Comparison of ENCODE assay signal across 9 cellular contexts in genomic region chr2:208315081-208315788, GRCh38. TPM values are rescaled to one million over a fixed set of nuclear protein-coding genes. Genes with fewer than 3 reads are reported as not detected.
DNase-seq lines count a peak whose midpoint lies in the region; ATAC-seq and TF ChIP-seq lines count a peak whose summit lies in the region.
"Had no signal": no experiment of that assay in that cellular context is flagged by ENCODE, and none has a peak within 500 bp of the region (broad histone marks: within the 10 kb centered on the region; RNA-seq: fewer than 3 reads in every experiment).

No MANE protein-coding gene starts in this region.

- no peaks in the 10 kb centered on the region for H3K79me1 ChIP-seq in mesendoderm (ENCODE audit: low read length)

- TF ChIP-seq CTCF in GM12865 (IDR thresholded peaks at IDR 0.05; ENCODE audit: insufficient read depth, low read depth, low read length, missing control alignments) (no peak), gastroesophageal sphincter (IDR thresholded peaks at IDR 0.05) (no peak)

- H3K9me3 ChIP-seq in gastroesophageal sphincter = no peaks in the 10 kb centered on the region

- no peak overlapping the region for H3K9ac ChIP-seq in mesendoderm (ENCODE audit: low read length)

- no peaks in the 10 kb centered on the region for H3K79me2 ChIP-seq in mesendoderm (ENCODE audit: control insufficient read depth, insufficient read depth, low read length)

- no peak for TF ChIP-seq POLR2A in gastroesophageal sphincter (IDR thresholded peaks at IDR 0.05)

- no peak overlapping the region for H2BK15ac ChIP-seq in mesendoderm (replicated peaks; ENCODE audit: low read depth)

- peaks cover 0 to 45% of the 10 kb centered on the region in 2 donors for H3K36me3 ChIP-seq in gastroesophageal sphincter
- peaks cover 6% of the 10 kb centered on the region for H3K36me3 ChIP-seq in mesendoderm (ENCODE audit: control insufficient read depth, insufficient read depth, low read length)

- no peak overlapping the region for H3K4ac ChIP-seq in mesendoderm (ENCODE audit: low read depth, low read length)

- H2AK5ac ChIP-seq in mesendoderm (ENCODE audit: low read length) = no peak overlapping the region

- H2BK5ac ChIP-seq in mesendoderm (ENCODE audit: low read length) = no peak overlapping the region

- no peak overlapping the region for H3K18ac ChIP-seq in mesendoderm (ENCODE audit: low read length)

- WGBS in gastroesophageal sphincter (ENCODE audit: low coverage in 1 of 2), 2 donors = 69 to 74% methylated on average over 3 to 8 of the region's 8 CpGs
- WGBS in mesendoderm (ENCODE audit: extremely low coverage, insufficient coverage, low lambda C conversion rate) = no CpG with 5 or more reads among the region's 8 CpGs

- no peak overlapping the region for H3K56ac ChIP-seq in mesendoderm (ENCODE audit: low read length)

- no peak for TF ChIP-seq EP300 in gastroesophageal sphincter (IDR thresholded peaks at IDR 0.05)

- H3K4me1 ChIP-seq in gastroesophageal sphincter (peaks cover 0 to 28% (median 5%) of the 10 kb centered on the region in 3 donors), mesendoderm (ENCODE audit: control insufficient read depth, low read depth, low read length) (peaks cover 2% of the 10 kb centered on the region)

- no peak overlapping the region for H3K4me3 ChIP-seq in GM12865 (ENCODE audit: low read depth, low read length)
- no peak overlapping the region for H3K4me3 ChIP-seq in gastroesophageal sphincter
- H3K4me3 ChIP-seq in mesendoderm (ENCODE audit: low read length) = no peak overlapping the region

- H4K8ac ChIP-seq in mesendoderm (ENCODE audit: low read depth, low read length) = no peak overlapping the region

- H3K27ac ChIP-seq in gastroesophageal sphincter (peak overlapping the region in 1 of 4 donors; percentile 24), mesendoderm (ENCODE audit: low read depth, low read length) (no peak overlapping the region)
- H3K27ac ChIP-seq: HL-60 had no signal

- no peak overlapping the region for H2BK120ac ChIP-seq in mesendoderm (ENCODE audit: low read depth, low read length)

- ATAC-seq in GM21526 (IDR thresholded peaks at IDR 0.05; ENCODE audit: low FRiP score, unreplicated experiment) = peak; percentile 63
- peak; percentile 56 for ATAC-seq in HG03558 (IDR thresholded peaks at IDR 0.05; ENCODE audit: extremely low read depth, unreplicated experiment)
- ATAC-seq in gastroesophageal sphincter = peak; percentile 71

- H3K23ac ChIP-seq in mesendoderm (ENCODE audit: low read length) = no peak overlapping the region

- DNase-seq in GM12865 (ENCODE audit: low read depth) (peak; percentile 71), T-helper 9 cell (no peak), dermis blood vessel endothelial cell (no peak), mesendoderm (no peak), iPS-NIHi7 (ENCODE audit: extremely low spot score) (no peak)

- H3K27me3 ChIP-seq in gastroesophageal sphincter (no peaks in the 10 kb centered on the region), mesendoderm (ENCODE audit: insufficient read depth, low read length, poor library complexity) (no peaks in the 10 kb centered on the region)

- H4K5ac ChIP-seq in mesendoderm (ENCODE audit: low read length) = no peak overlapping the region

- H3K4me2 ChIP-seq in mesendoderm (ENCODE audit: low read length) = no peak overlapping the region

RNA-seq across cellular contexts. Expression of gene PIKFYVE, which starts 49.2 kb away (rescaled TPM):
- total RNA-seq in gastroesophageal sphincter (10 to 100 TPM; 24.5 to 32.6 (median 27.2) TPM), dermis blood vessel endothelial cell (33.2 and 36.3 TPM in 2 replicates)
- 14.3 TPM for polyA plus RNA-seq in mesendoderm (2013, experiment 1 of 2)
- polyA plus RNA-seq in mesendoderm (2013, experiment 2 of 2) = 14.6 TPM
